19 cellular contexts compared by ENCODE assay signal in the genomic region with DNA sequence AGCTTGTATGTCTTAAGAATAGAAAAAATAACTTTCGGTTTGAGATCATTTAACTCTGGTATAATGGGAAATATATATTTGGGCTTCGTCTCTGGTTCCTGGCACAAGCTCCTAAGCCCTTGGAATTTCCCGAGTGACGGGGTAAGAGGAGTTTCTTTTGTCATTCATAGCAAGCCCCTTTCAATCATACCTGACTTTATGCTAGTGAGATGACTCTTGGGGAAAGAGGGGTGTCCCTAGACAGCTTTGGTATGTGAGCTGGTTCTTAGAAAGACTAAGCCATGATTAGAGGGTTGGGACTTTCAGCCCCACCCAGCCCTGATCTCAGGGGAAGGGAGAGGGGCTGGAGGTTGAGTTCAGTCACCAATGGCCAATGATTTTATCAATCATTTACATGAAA. TPM values are rescaled to one million over a fixed set of nuclear protein-coding genes. Genes with fewer than 3 reads are reported as not detected.
DNase-seq lines count a peak whose midpoint lies in the region; ATAC-seq, FAIRE-seq and TF ChIP-seq lines count a peak whose summit lies in the region.
"Had no signal": no experiment of that assay in that cellular context is flagged by ENCODE, and none has a peak within 500 bp of the region (broad histone marks: within the 10 kb centered on the region; RNA-seq: fewer than 3 reads in every experiment).

No MANE protein-coding gene starts in this region.

- TF ChIP-seq EP300 in upper lobe of left lung (IDR thresholded peaks at IDR 0.05), result no peak

- peak overlapping the region in 2 of 3 donors; percentile 4 to 71 for H3K27ac Mint-ChIP-seq in IgD-negative memory B cell
- H3K27ac Mint-ChIP-seq: B cell; CD4-positive, alpha-beta T cell had no signal

- H3K27me3 ChIP-seq in pancreas, result no peaks in the 10 kb centered on the region
- no peaks in the 10 kb centered on the region for H3K27me3 ChIP-seq in upper lobe of left lung
- H3K27me3 ChIP-seq: Peyer's patch had no signal

- H3K9me3 ChIP-seq in pancreas (no peaks in the 10 kb centered on the region), upper lobe of left lung (no peaks in the 10 kb centered on the region)
- H3K9me3 ChIP-seq: Peyer's patch had no signal

- no peaks in the 10 kb centered on the region for H3K27me3 Mint-ChIP-seq in IgD-negative memory B cell
- H3K27me3 Mint-ChIP-seq: B cell had no signal

- no peak for FAIRE-seq in pancreas (lab: Jason Lieb, UNC)

- no peaks in the 10 kb centered on the region for H3K9me3 Mint-ChIP-seq in IgD-negative memory B cell
- H3K9me3 Mint-ChIP-seq: CD4-positive, alpha-beta T cell had no signal

- H3K4me1 Mint-ChIP-seq in IgD-negative memory B cell, result peaks cover 9 to 37% (median 20%) of the 10 kb centered on the region in 3 donors

- no peak overlapping the region for H3K27ac ChIP-seq in pancreas
- H3K27ac ChIP-seq in upper lobe of left lung, result peak overlapping the region in 1 of 4 donors; percentile 48
- H3K27ac ChIP-seq: GM23248, KMS-11, Peyer's patch, SK-N-MC had no signal

- peaks cover 0 to 29% (median 0%) of the 10 kb centered on the region in 3 donors for H3K36me3 ChIP-seq in pancreas
- H3K36me3 ChIP-seq in upper lobe of left lung, result peaks cover 0 to 67% (median 16%) of the 10 kb centered on the region in 4 donors

- TF ChIP-seq CTCF in pancreas (IDR thresholded peaks at IDR 0.05) (no peak), upper lobe of left lung (IDR thresholded peaks at IDR 0.05) (no peak)

- peak; percentile 27 for ATAC-seq in GM19397 (IDR thresholded peaks at IDR 0.05; ENCODE audit: unreplicated experiment)
- ATAC-seq in HG02642 (IDR thresholded peaks at IDR 0.05; ENCODE audit: poor library complexity, unreplicated experiment), result peak; percentile 35
- ATAC-seq in pancreas, result no peak
- ATAC-seq in GM19395 (IDR thresholded peaks at IDR 0.05; ENCODE audit: unreplicated experiment), result no peak
- ATAC-seq in upper lobe of left lung (ENCODE audit: low FRiP score in 2 of 2), result no peak

- intact Hi-C loops in pancreas (cut with DNase I), result no loop called here

- no peaks in the 10 kb centered on the region for H3K36me3 Mint-ChIP-seq in IgD-negative memory B cell

- H3K4me1 ChIP-seq in pancreas, result peaks cover 0 to 8% (median 0%) of the 10 kb centered on the region in 3 donors
- peaks cover 13 to 21% (median 17%) of the 10 kb centered on the region in 4 donors for H3K4me1 ChIP-seq in upper lobe of left lung

- no peak overlapping the region for H3K4me3 ChIP-seq in pancreas
- H3K4me3 ChIP-seq in upper lobe of left lung, result no peak overlapping the region
- H3K4me3 ChIP-seq: GM23248, Peyer's patch, SK-N-MC had no signal

- WGBS in pancreas, 2 donors, result 87 to 90% methylated on average over 4 of the region's 4 CpGs
- 83 to 87% methylated on average over 4 of the region's 4 CpGs for WGBS in upper lobe of left lung, 2 donors

- DNase-seq in pancreas (no peak), NCI-H510A (lab: John Stamatoyannopoulos, UW) (no peak), upper lobe of left lung (no peak)
- DNase-seq: CD4-positive, alpha-beta T cell; EL; GM23248; NCI-H1436; NCI-H2029 treated with DMSO at 0.1 percent for 48 hours; NCI-H510A treated with DMSO at 0.1 percent for 48 hours; Peyer's patch; Right ventricle myocardium superior; T-helper 9 cell had no signal

- peak overlapping the region in 1 of 4 donors; percentile 43 for H3K4me3 Mint-ChIP-seq in IgD-negative memory B cell
- H3K4me3 Mint-ChIP-seq: B cell; CD4-positive, alpha-beta T cell had no signal

- TF ChIP-seq POLR2A in upper lobe of left lung (IDR thresholded peaks at IDR 0.05), result no peak

RNA-seq across cellular contexts. Expression of a gene that starts 13.9 kb away (rescaled TPM):
- polyA plus RNA-seq in IgD-negative memory B cell (1.6 TPM), pancreas (1 to 10 TPM; 6.0 to 7.1 TPM)
- total RNA-seq in pancreas (10 to 100 TPM in 1 of 6 donors, 1 to 10 TPM in 5; 2.5 to 10.8 (median 7.4) TPM), upper lobe of left lung (10 to 100 TPM in 5 of 6 donors, 1 to 10 TPM in 1; 10.0 to 41.7 (median 22.3) TPM)
- total RNA-seq: CD4-positive, alpha-beta T cell had no signal

RNA-seq across cellular contexts. Expression of a gene that starts 24.7 kb away (rescaled TPM):
- polyA plus RNA-seq in IgD-negative memory B cell (11.4 TPM), pancreas (10 to 100 TPM; 12.2 to 15.9 TPM)
- total RNA-seq in pancreas (10 to 100 TPM; 14.8 to 27.0 (median 16.8) TPM), upper lobe of left lung (100 to 1,000 TPM in 1 of 6 donors, 10 to 100 TPM in 5; 44.2 to 125 (median 62.0) TPM)
- total RNA-seq: CD4-positive, alpha-beta T cell had no signal

Comparison
In these comparisons a context has a peak if more than half of its experiments do, and no peak if none do; other contexts are left out.
1. ATAC-seq: peak in GM19397 (single experiment) and HG02642 (single experiment); none in pancreas (0 of 4), GM19395 (single experiment) and upper lobe of left lung (0 of 2).